ENCODE assay signal across 15 cellular contexts in the genomic region with DNA sequence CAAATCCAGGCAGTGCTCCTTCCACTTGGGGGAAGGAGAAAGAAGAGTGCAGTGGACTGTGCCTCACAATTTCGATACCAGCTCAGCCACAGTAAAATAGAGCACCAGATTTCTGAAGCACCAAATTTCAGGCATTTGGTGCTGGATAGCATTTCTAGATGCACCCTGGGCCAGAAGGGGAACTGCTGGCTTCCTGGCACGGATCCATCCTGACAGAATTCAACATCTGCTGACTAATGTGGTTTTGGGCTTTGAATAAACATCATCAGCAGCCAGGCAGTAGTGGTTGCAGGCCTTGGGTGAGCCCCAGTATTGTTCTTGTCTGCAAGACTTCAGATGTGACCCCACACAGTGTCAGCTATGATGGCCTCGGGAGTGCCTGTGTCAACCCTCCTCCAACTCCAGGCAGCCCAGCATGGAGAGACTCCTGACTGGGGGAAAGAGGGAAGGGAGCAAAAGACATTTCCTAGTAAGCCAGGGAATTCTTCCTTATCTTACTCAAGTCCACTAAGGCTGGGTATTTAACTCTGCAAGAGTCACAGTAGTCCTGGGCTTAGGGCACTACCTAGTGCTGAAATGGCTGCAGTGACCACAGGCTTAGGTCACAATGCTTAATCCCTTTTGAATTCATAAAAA.
DNase-seq lines count a peak whose midpoint lies in the region; ATAC-seq and TF ChIP-seq lines count a peak whose summit lies in the region.
"Had no signal": no experiment of that assay in that cellular context is flagged by ENCODE, and none has a peak within 500 bp of the region (broad histone marks: within the 10 kb centered on the region; RNA-seq: fewer than 3 reads in every experiment).

No MANE protein-coding gene starts in this region.

- 40 to 75% methylated on average over 2 to 3 of the region's 3 CpGs for WGBS in body of pancreas, 2 donors

- intact Hi-C loops in body of pancreas (cut with DNase I), result no loop called here

- ATAC-seq in GM18868 (IDR thresholded peaks at IDR 0.05; ENCODE audit: unreplicated experiment), result peak; percentile 27
- no peak for ATAC-seq in body of pancreas
- no peak for ATAC-seq in GM18867 (IDR thresholded peaks at IDR 0.05; ENCODE audit: unreplicated experiment)
- no peak for ATAC-seq in GM19452 (IDR thresholded peaks at IDR 0.05; ENCODE audit: unreplicated experiment)
- ATAC-seq: activated T-cell treated with anti-CD3 and anti-CD28 coated beads, Interleukin-2, amount 50 U/mL, for 4 hours; stimulated activated naive B cell treated with anti-CD40 and anti-IgM and Interleukin-4, amounts not matched to agents 10 μg/mL and 1 μg/mL and 100 μg/mL, for 72 hours; T-cell had no signal

- no peaks in the 10 kb centered on the region for H3K9me3 ChIP-seq in body of pancreas
- H3K9me3 ChIP-seq in Karpas-422 (ENCODE audit: low read length), result no peaks in the 10 kb centered on the region

- peak; percentile 22 for DNase-seq in NCI-H1105 treated with DMSO at 0.1 percent for 48 hours (lab: John Stamatoyannopoulos, UW)
- peak in 3 of 4 donors; percentile 6 to 13 (median 11) for DNase-seq in body of pancreas
- DNase-seq in myocyte (ENCODE audit: low read depth), result peak; percentile 55
- DNase-seq in dermis blood vessel endothelial cell, result no peak
- no peak for DNase-seq in Karpas-422
- DNase-seq: activated T-cell treated with anti-CD3 and anti-CD28 coated beads, Interleukin-2, amount 50 U/mL, for 4 hours; DMS79; kidney; NCI-H187; sigmoid colon; stimulated activated naive B cell treated with anti-CD40 and anti-IgM and Interleukin-4, amounts not matched to agents 10 μg/mL and 1 μg/mL and 100 μg/mL, for 72 hours; T-cell had no signal

- H3K9ac ChIP-seq in Karpas-422 (ENCODE audit: low read length), result no peak overlapping the region

- H3K27me3 ChIP-seq in body of pancreas (no peaks in the 10 kb centered on the region), Karpas-422 (ENCODE audit: low read length) (no peaks in the 10 kb centered on the region)
- H3K27me3 ChIP-seq: sigmoid colon had no signal

- no peaks in the 10 kb centered on the region for H4K20me1 ChIP-seq in Karpas-422 (ENCODE audit: insufficient read depth, low read depth, low read length)

- no peak overlapping the region for H3K27ac ChIP-seq in body of pancreas
- no peak overlapping the region for H3K27ac ChIP-seq in Karpas-422 (ENCODE audit: low read length)
- H3K27ac ChIP-seq: sigmoid colon had no signal

- H2AFZ ChIP-seq in Karpas-422 (ENCODE audit: low read length), result no peak overlapping the region

- H3K4me1 ChIP-seq in body of pancreas (no peaks in the 10 kb centered on the region), Karpas-422 (ENCODE audit: low read length) (no peaks in the 10 kb centered on the region)

- H3K9me2 ChIP-seq in Karpas-422 (replicated peaks; ENCODE audit: insufficient read depth, low read length), result no peaks in the 10 kb centered on the region; the same call in 1 of the 2 replicates

- H3K4me3 ChIP-seq in body of pancreas (no peak overlapping the region), Karpas-422 (ENCODE audit: low read length) (no peak overlapping the region)
- H3K4me3 ChIP-seq: sigmoid colon had no signal

- H3K36me3 ChIP-seq in body of pancreas (replicated peaks in 1 of 2; ENCODE audit: insufficient read depth in 1 of 2, low read depth in 2 of 2) (no peaks in the 10 kb centered on the region), Karpas-422 (ENCODE audit: insufficient read depth, low read length) (no peaks in the 10 kb centered on the region)
- H3K36me3 ChIP-seq: sigmoid colon had no signal

- H3K4me2 ChIP-seq in Karpas-422 (ENCODE audit: low read depth, low read length, poor library complexity, severe bottlenecking), result no peak overlapping the region

- TF ChIP-seq CTCF in body of pancreas (IDR thresholded peaks at IDR 0.05), result no peak

- no peaks in the 10 kb centered on the region for H3K79me2 ChIP-seq in Karpas-422 (ENCODE audit: low read length)

- no peak for TF ChIP-seq POLR2A in body of pancreas (IDR thresholded peaks at IDR 0.05)

Comparison
In these comparisons a context has a peak if more than half of its experiments do, and no peak if none do; other contexts are left out.
1. DNase-seq: peak in NCI-H1105 treated with DMSO at 0.1 percent for 48 hours (single experiment), body of pancreas (3 of 4) and myocyte (single experiment); none in dermis blood vessel endothelial cell (single experiment) and Karpas-422 (single experiment).